ENCODE assay signal across 1 cellular context in the genomic region with DNA sequence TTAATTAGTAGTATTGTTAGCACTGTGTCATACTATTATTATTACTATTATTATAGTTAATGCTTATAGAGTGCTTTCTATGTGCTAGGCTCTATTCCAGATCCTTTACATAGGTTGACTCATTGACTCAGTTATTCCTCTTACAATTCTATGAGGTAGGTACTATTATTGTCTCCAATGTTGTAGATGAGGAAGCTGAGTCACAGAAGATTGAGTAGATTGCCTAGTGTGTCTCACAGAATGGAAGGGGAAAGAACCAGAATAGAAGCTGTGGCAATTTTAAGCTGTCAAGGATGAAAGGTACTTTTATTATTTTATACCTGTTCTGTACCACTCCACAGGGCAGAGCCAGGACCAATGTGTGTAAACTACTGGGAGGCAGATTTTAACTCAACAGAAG.
TF ChIP-seq lines count a peak whose summit lies in the region.

No MANE protein-coding gene starts in this region.

TF ChIP-seq in IMR-90, 13 proteins besides CTCF, POLR2A, EP300 and RAD21:
- TF ChIP-seq FOS (IDR thresholded peaks at IDR 0.05; ENCODE audit: low read depth, low read length), result no peak
- TF ChIP-seq RCOR1 (IDR thresholded peaks at IDR 0.05; ENCODE audit: insufficient replicate concordance, low read length), result no peak
- TF ChIP-seq, protein P1, sequence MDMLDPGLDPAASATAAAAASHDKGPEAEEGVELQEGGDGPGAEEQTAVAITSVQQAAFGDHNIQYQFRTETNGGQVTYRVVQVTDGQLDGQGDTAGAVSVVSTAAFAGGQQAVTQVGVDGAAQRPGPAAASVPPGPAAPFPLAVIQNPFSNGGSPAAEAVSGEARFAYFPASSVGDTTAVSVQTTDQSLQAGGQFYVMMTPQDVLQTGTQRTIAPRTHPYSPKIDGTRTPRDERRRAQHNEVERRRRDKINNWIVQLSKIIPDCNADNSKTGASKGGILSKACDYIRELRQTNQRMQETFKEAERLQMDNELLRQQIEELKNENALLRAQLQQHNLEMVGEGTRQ (IDR thresholded peaks at IDR 0.05; ENCODE audit: low read depth, low read length), result no peak
- no peak for TF ChIP-seq MAZ (IDR thresholded peaks at IDR 0.05; ENCODE audit: borderline replicate concordance, low read depth, low read length)
- no peak for TF ChIP-seq CEBPB (IDR thresholded peaks at IDR 0.05; ENCODE audit: low read depth, low read length)
- TF ChIP-seq SMC3 (IDR thresholded peaks at IDR 0.05; ENCODE audit: low read depth, low read length), result no peak
- TF ChIP-seq, protein P2, sequence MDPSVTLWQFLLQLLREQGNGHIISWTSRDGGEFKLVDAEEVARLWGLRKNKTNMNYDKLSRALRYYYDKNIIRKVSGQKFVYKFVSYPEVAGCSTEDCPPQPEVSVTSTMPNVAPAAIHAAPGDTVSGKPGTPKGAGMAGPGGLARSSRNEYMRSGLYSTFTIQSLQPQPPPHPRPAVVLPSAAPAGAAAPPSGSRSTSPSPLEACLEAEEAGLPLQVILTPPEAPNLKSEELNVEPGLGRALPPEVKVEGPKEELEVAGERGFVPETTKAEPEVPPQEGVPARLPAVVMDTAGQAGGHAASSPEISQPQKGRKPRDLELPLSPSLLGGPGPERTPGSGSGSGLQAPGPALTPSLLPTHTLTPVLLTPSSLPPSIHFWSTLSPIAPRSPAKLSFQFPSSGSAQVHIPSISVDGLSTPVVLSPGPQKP (IDR thresholded peaks at IDR 0.05; ENCODE audit: borderline replicate concordance, low read depth, low read length), result no peak
